ENCODE assay signal across 20 cellular contexts in the genomic region with DNA sequence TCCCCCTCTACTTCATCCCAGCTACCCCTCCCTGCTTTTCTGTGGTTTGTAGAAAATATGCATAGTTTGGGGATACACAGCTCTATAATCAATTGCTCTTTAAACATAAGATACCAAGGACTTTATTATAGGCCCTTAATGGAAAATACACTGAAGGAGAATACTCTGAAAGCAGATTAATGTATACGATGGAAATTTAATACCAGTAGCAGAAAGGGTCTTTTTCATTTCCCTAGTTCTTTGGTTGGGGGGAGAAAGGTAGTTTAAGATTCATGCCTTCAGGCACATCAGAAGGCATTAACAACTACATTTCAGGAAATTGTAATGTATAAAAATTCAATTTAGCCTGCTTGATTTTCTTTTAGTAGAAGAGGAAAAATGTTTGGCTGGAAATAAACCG.
"Had no signal": no experiment of that assay in that cellular context is flagged by ENCODE, and none has a peak within 500 bp of the region (broad histone marks: within the 10 kb centered on the region; RNA-seq: fewer than 3 reads in every experiment).

No MANE protein-coding gene starts in this region.

- H3K27ac ChIP-seq: epithelial cell of prostate, lower lobe of right lung, neutrophil, ovary, prostate gland, spleen, upper lobe of left lung had no signal

- DNase-seq: activated CD4-positive, alpha-beta T cell treated with anti-CD3 and anti-CD28 coated beads for 4 hours; activated CD4-positive, alpha-beta T cell treated with anti-CD3 and anti-CD28 coated beads, Interleukin-2, amount 50 U/mL, for 48 hours; activated CD4-positive, CD25-positive, alpha-beta regulatory T cell; activated naive CD4-positive, alpha-beta T cell treated with Interleukin-2 at 50 U/mL for 16 hours; activated naive CD8-positive, alpha-beta T cell treated with anti-CD3 and anti-CD28 coated beads for 36 hours; activated T-cell treated with anti-CD3 and anti-CD28 coated beads, Interleukin-2, amount 50 U/mL, for 48 hours; lower lobe of right lung; mesendoderm; naive B cell; ovary; spleen; stimulated activated CD4-positive, alpha-beta T cell treated with anti-CD3 and anti-CD28 coated beads, Interleukin-4, amount 100 ng/mL, for 1 hour; stimulated activated naive CD4-positive, alpha-beta T cell; T1000; upper lobe of left lung had no signal

- FAIRE-seq: bronchial epithelial cell had no signal

- H3K27ac Mint-ChIP-seq: activated naive CD8-positive, alpha-beta T cell treated with anti-CD3 and anti-CD28 coated beads for 36 hours; naive B cell; T-helper 1 cell treated with Interleukin-12 subunit alpha and Interleukin-12 subunit beta and Interleukin-4 antibody, amounts not matched to agents 30 μg/mL and 1 μg/mL, for 36 hours had no signal

- H3K4me3 Mint-ChIP-seq: activated naive CD8-positive, alpha-beta T cell treated with anti-CD3 and anti-CD28 coated beads for 36 hours; T-helper 1 cell treated with Interleukin-12 subunit alpha and Interleukin-12 subunit beta and Interleukin-4 antibody, amounts not matched to agents 30 μg/mL and 1 μg/mL, for 36 hours had no signal

- H3K4me3 ChIP-seq: lower lobe of right lung, ovary, prostate gland, upper lobe of left lung had no signal

- H3K4me1 Mint-ChIP-seq: activated naive CD8-positive, alpha-beta T cell treated with anti-CD3 and anti-CD28 coated beads for 36 hours had no signal

- H3K27me3 ChIP-seq: ovary, spleen, upper lobe of left lung had no signal

- H3K36me3 ChIP-seq: lower lobe of right lung, neutrophil, ovary, prostate gland, spleen, upper lobe of left lung had no signal

- H3K4me1 ChIP-seq: prostate gland had no signal

- H3K9me3 Mint-ChIP-seq: activated naive CD8-positive, alpha-beta T cell treated with anti-CD3 and anti-CD28 coated beads for 36 hours had no signal

- H3K36me3 Mint-ChIP-seq: activated naive CD8-positive, alpha-beta T cell treated with anti-CD3 and anti-CD28 coated beads for 36 hours had no signal

- H3K9me3 ChIP-seq: lower lobe of right lung, neutrophil, ovary, prostate gland, upper lobe of left lung had no signal
